In genomic region chr10:78210976-78211375, GRCh38 we compare ENCODE assay signal across 21 cellular contexts.
"Had no signal": no experiment of that assay in that cellular context is flagged by ENCODE, and none has a peak within 500 bp of the region (broad histone marks: within the 10 kb centered on the region; RNA-seq: fewer than 3 reads in every experiment).

No MANE protein-coding gene starts in this region.

- H2AFZ ChIP-seq: hepatocyte had no signal

- H3K27ac ChIP-seq: coronary artery, foreskin keratinocyte, hepatocyte, lower lobe of right lung, ovary, tibial artery, upper lobe of right lung, vagina had no signal

- H3K79me2 ChIP-seq: hepatocyte had no signal

- H3K9me3 Mint-ChIP-seq: endodermal cell; memory B cell; mesothelial cell of epicardium; neural crest cell; stimulated activated memory B cell treated with anti-CD40 and anti-IgM and Interleukin-4, amounts not matched to agents 10 μg/mL and 1 μg/mL and 100 μg/mL, for 72 hours; stimulated activated naive CD8-positive, alpha-beta T cell treated with anti-CD3 and anti-CD28 coated beads, Interleukin-15, Interleukin-2, amounts not matched to agents 100 ng/mL and 50 ng/mL, for 24 hours had no signal

- H3K4me3 Mint-ChIP-seq: endodermal cell; memory B cell; mesothelial cell of epicardium; neural crest cell; stimulated activated memory B cell treated with anti-CD40 and anti-IgM and Interleukin-4, amounts not matched to agents 10 μg/mL and 1 μg/mL and 100 μg/mL, for 72 hours; stimulated activated naive CD8-positive, alpha-beta T cell treated with anti-CD3 and anti-CD28 coated beads, Interleukin-15, Interleukin-2, amounts not matched to agents 100 ng/mL and 50 ng/mL, for 24 hours had no signal

- H3K27ac Mint-ChIP-seq: endodermal cell; memory B cell; progenitor cell of endocrine pancreas; stimulated activated memory B cell treated with anti-CD40 and anti-IgM and Interleukin-4, amounts not matched to agents 10 μg/mL and 1 μg/mL and 100 μg/mL, for 72 hours; stimulated activated naive CD8-positive, alpha-beta T cell treated with anti-CD3 and anti-CD28 coated beads, Interleukin-15, Interleukin-2, amounts not matched to agents 100 ng/mL and 50 ng/mL, for 24 hours had no signal

- H3K27me3 ChIP-seq: hepatocyte, ovary, tibial artery, upper lobe of right lung, vagina had no signal

- DNase-seq: effector CD4-positive, alpha-beta T cell; foreskin keratinocyte; kidney; left cardiac atrium; left ventricle myocardium inferior; lower lobe of right lung; small intestine; stimulated activated CD4-positive, alpha-beta T cell treated with anti-CD3 and anti-CD28 coated beads, Interleukin-2, amount 100 ng/mL, for 48 hours; tibial artery; upper lobe of right lung had no signal

- H3K36me3 ChIP-seq: left ventricle myocardium inferior, lower lobe of right lung, ovary, tibial artery, upper lobe of right lung, vagina had no signal

- H3K4me3 ChIP-seq: coronary artery, hepatocyte, left ventricle myocardium inferior, lower lobe of right lung, ovary, tibial artery, upper lobe of right lung, vagina had no signal

- ATAC-seq: foreskin keratinocyte, upper lobe of right lung had no signal

- H3K36me3 Mint-ChIP-seq: memory B cell; mesothelial cell of epicardium; stimulated activated memory B cell treated with anti-CD40 and anti-IgM and Interleukin-4, amounts not matched to agents 10 μg/mL and 1 μg/mL and 100 μg/mL, for 72 hours had no signal

- H3K4me2 ChIP-seq: hepatocyte had no signal

- H3K9me3 ChIP-seq: left ventricle myocardium inferior, lower lobe of right lung, ovary, tibial artery, upper lobe of right lung, vagina had no signal

- H3K4me1 ChIP-seq: foreskin keratinocyte, lower lobe of right lung had no signal
